In genomic region chr10:3666525-3667302, GRCh38 we compare ENCODE assay signal across 9 cellular contexts.
DNase-seq lines count a peak whose midpoint lies in the region; ATAC-seq, FAIRE-seq and TF ChIP-seq lines count a peak whose summit lies in the region.
"Had no signal": no experiment of that assay in that cellular context is flagged by ENCODE, and none has a peak within 500 bp of the region (broad histone marks: within the 10 kb centered on the region; RNA-seq: fewer than 3 reads in every experiment).

No MANE protein-coding gene starts in this region.

- H3K79me1 ChIP-seq in H1 (ENCODE audit: low read depth, low read length), result no peaks in the 10 kb centered on the region

- no peak overlapping the region for H3K18ac ChIP-seq in H1 (ENCODE audit: extremely low read depth, low read length)

- no peak overlapping the region for H4K91ac ChIP-seq in H1 (replicated peaks; ENCODE audit: insufficient read length, low read length)

- H3K36me3 ChIP-seq in H1 (ENCODE audit: control insufficient read depth in 2 of 4, insufficient read depth in 4 of 4, low read length in 3 of 4) (no peaks in the 10 kb centered on the region), esophagus squamous epithelium (no peaks in the 10 kb centered on the region)

- no peaks in the 10 kb centered on the region for H3K23me2 ChIP-seq in H1 (ENCODE audit: low read depth, low read length)

- H3K4me3 ChIP-seq in H1 (ENCODE audit: extremely low read depth in 1 of 4, insufficient read depth in 2 of 4, low read depth in 3 of 4, low read length in 4 of 4), result no peak overlapping the region
- no peak overlapping the region for H3K4me3 ChIP-seq in esophagus squamous epithelium

- H3K9me3 Mint-ChIP-seq in activated CD4-positive, alpha-beta T cell treated with anti-CD3 and anti-CD28 coated beads, Interleukin-2, amount 10 ng/mL, durations not matched to agents 7 days and 5 days, result no peaks in the 10 kb centered on the region

- H2BK120ac ChIP-seq in H1 (replicated peaks; ENCODE audit: low read depth, low read length), result no peak overlapping the region

- TF ChIP-seq POLR2A in H1 (IDR thresholded peaks at IDR 0.05; ENCODE audit: control extremely low read depth in 1 of 2, low read depth in 2 of 2, low read length in 2 of 2), result no peak
- no peak for TF ChIP-seq POLR2A in esophagus squamous epithelium (IDR thresholded peaks at IDR 0.05)

- H4K20me1 ChIP-seq in H1 (replicated peaks in 1 of 2; ENCODE audit: control insufficient read depth in 1 of 2, insufficient read depth in 2 of 2, low read length in 2 of 2), result no peaks in the 10 kb centered on the region

- H3K4me3 Mint-ChIP-seq in activated CD4-positive, alpha-beta T cell treated with anti-CD3 and anti-CD28 coated beads, Interleukin-2, amount 10 ng/mL, durations not matched to agents 7 days and 5 days, result peak overlapping the region; percentile 82

- 92% methylated on average over 14 of the region's 14 CpGs; no CpG with 5 or more reads in 1 of the 2 experiments for WGBS in H1 (ENCODE audit: extremely low coverage in 1 of 2, insufficient coverage in 1 of 2, insufficient read length in 1 of 2, insufficient replicate concordance in 2 of 2, low coverage in 1 of 2, low lambda C conversion rate in 2 of 2, missing lambda C conversion rate in 1 of 2), 2 experiments
- 71 to 74% methylated on average over 11 to 14 of the region's 14 CpGs for WGBS in esophagus squamous epithelium, 2 donors

- no peak overlapping the region; the same call in 1 of the 2 replicates for H2BK15ac ChIP-seq in H1 (ENCODE audit: low read length)

- no peaks in the 10 kb centered on the region for H3K79me2 ChIP-seq in H1 (ENCODE audit: control insufficient read depth in 1 of 2, insufficient read depth in 2 of 2, low read length in 2 of 2)

- no peak for TF ChIP-seq EP300 in H1 (IDR thresholded peaks at IDR 0.05; ENCODE audit: borderline replicate concordance in 1 of 2, low read depth in 2 of 2, low read length in 2 of 2)

- H4K8ac ChIP-seq in H1 (ENCODE audit: extremely low read depth, insufficient read depth, low read length), result no peak overlapping the region

- H3K27ac ChIP-seq in H1 (ENCODE audit: low read depth, low read length) (no peak overlapping the region), esophagus squamous epithelium (no peak overlapping the region)

- no peak overlapping the region for H4K5ac ChIP-seq in H1 (ENCODE audit: insufficient read length, low read depth, low read length)

- H3K4me2 ChIP-seq in H1 (ENCODE audit: insufficient read depth in 1 of 2, low read depth in 2 of 2, low read length in 2 of 2), result no peak overlapping the region

- H3K4me1 Mint-ChIP-seq in activated CD4-positive, alpha-beta T cell treated with anti-CD3 and anti-CD28 coated beads, Interleukin-2, amount 10 ng/mL, durations not matched to agents 7 days and 5 days, result peaks cover 45% of the 10 kb centered on the region

- no peak overlapping the region for H3K56ac ChIP-seq in H1 (replicated peaks; ENCODE audit: insufficient read length, low read depth, low read length)

- POLR2A ChIA-PET in activated CD4-positive, alpha-beta T cell treated with anti-CD3 and anti-CD28 coated beads, Interleukin-2, amount 10 ng/mL, durations not matched to agents 7 days and 5 days (lab: Charles Lee), result interaction anchor here (0.9 kb wide), 1 partner anchor 91 kb away, joined by 3 read pairs; no protein-coding TSS in a partner anchor
- POLR2A ChIA-PET in H1 (lab: Charles Lee; ENCODE audit: partially characterized antibody), result interaction anchor here (1.0 kb wide), 1 partner anchor 119 kb away, joined by 3 read pairs; the partner anchor contains the start of gene KLF6

- no peak overlapping the region for H2BK5ac ChIP-seq in H1 (ENCODE audit: low read depth, low read length)

- H3K27me3 ChIP-seq in H1 (replicated peaks in 1 of 4; ENCODE audit: control insufficient read depth in 3 of 4, extremely low read depth in 1 of 4, insufficient read depth in 3 of 4, low read length in 3 of 4) (peaks cover 0 to 5% (median 0%) of the 10 kb centered on the region in 4 experiments; a peak in 2 of 7 replicates), esophagus squamous epithelium (no peaks in the 10 kb centered on the region)

- no peak for ATAC-seq in GM21786 (IDR thresholded peaks at IDR 0.05; ENCODE audit: unreplicated experiment)

- H3K36me3 Mint-ChIP-seq in activated CD4-positive, alpha-beta T cell treated with anti-CD3 and anti-CD28 coated beads, Interleukin-2, amount 10 ng/mL, durations not matched to agents 7 days and 5 days (ENCODE audit: low read depth), result peaks cover 4% of the 10 kb centered on the region

- TF ChIP-seq CTCF in H1 (IDR thresholded peaks at IDR 0.05; ENCODE audit: control extremely low read depth in 1 of 3, insufficient read depth in 1 of 3, low read depth in 1 of 3, low read length in 3 of 3) (no peak), esophagus squamous epithelium (IDR thresholded peaks at IDR 0.05) (no peak)

- TF ChIP-seq RAD21 in H1 (IDR thresholded peaks at IDR 0.05 in 1 of 2, conservative IDR thresholded peaks at IDR 0.05 in 1 of 2; ENCODE audit: low read depth in 2 of 2, low read length in 2 of 2), result no peak

- H3K4me1 ChIP-seq in H1 (replicated peaks in 1 of 4; ENCODE audit: control insufficient read depth in 3 of 4, insufficient read depth in 4 of 4, low read length in 3 of 4) (peaks cover 0 to 2% (median 0%) of the 10 kb centered on the region in 4 experiments; a peak in 3 of 7 replicates), esophagus squamous epithelium (peaks cover 0 to 14% (median 0%) of the 10 kb centered on the region in 3 donors)

- no peaks in the 10 kb centered on the region for H3K27me3 Mint-ChIP-seq in activated CD4-positive, alpha-beta T cell treated with anti-CD3 and anti-CD28 coated beads, Interleukin-2, amount 10 ng/mL, durations not matched to agents 7 days and 5 days

- peak overlapping the region; percentile 65; the same call in 1 of the 2 replicates for H2AK5ac ChIP-seq in H1 (ENCODE audit: low read depth, low read length)

- FAIRE-seq in H1 (lab: Jason Lieb, UNC), result no peak

- peak overlapping the region; percentile 84; the same call in 1 of the 2 replicates for H2BK12ac ChIP-seq in H1 (ENCODE audit: low read depth, low read length)

- peak; percentile 75 to 78 for DNase-seq in Kasumi-1 (lab: John Stamatoyannopoulos, UW)
- peak; percentile 45 for DNase-seq in activated CD4-positive, alpha-beta T cell treated with anti-CD3 and anti-CD28 coated beads, Interleukin-2, amount 10 ng/mL, durations not matched to agents 7 days and 5 days
- no peak for DNase-seq in H1 (ENCODE audit: low read depth in 1 of 2, low spot score in 2 of 2)
- peak; percentile 47 to 58 for DNase-seq in stimulated activated CD8-positive, alpha-beta memory T cell treated with anti-CD3 and anti-CD28 coated beads, Interleukin-15, amount 100 ng/mL, for 4 hours (ENCODE audit: low read depth in 2 of 2)
- DNase-seq in islet precursor cell, result no peak
- no peak for DNase-seq in esophagus squamous epithelium (lab: John Stamatoyannopoulos, UW)
- no peak for DNase-seq in GM19238 (ENCODE audit: insufficient read length, low spot score)
- DNase-seq: H7 had no signal

- no peak overlapping the region for H3K4ac ChIP-seq in H1 (replicated peaks; ENCODE audit: insufficient read length, low read depth, low read length)

- H3K14ac ChIP-seq in H1 (ENCODE audit: insufficient read length), result no peak overlapping the region

- intact Hi-C loops in esophagus squamous epithelium (cut with DNase I), result no loop called here

- 0 out of 2 replicates have a peak overlapping the region, but pooled peaks have one; percentile 76 for H2AFZ ChIP-seq in H1 (ENCODE audit: low read length)

- no peak overlapping the region for H3K23ac ChIP-seq in H1 (ENCODE audit: insufficient read length)

- no peak overlapping the region for H2BK20ac ChIP-seq in H1 (ENCODE audit: low read length)

- H3K9me3 ChIP-seq in H1 (ENCODE audit: insufficient read depth in 2 of 2, low read depth in 1 of 2, low read length in 1 of 2), result no peaks in the 10 kb centered on the region
- no peaks in the 10 kb centered on the region for H3K9me3 ChIP-seq in esophagus squamous epithelium

- H3K27ac Mint-ChIP-seq in activated CD4-positive, alpha-beta T cell treated with anti-CD3 and anti-CD28 coated beads, Interleukin-2, amount 10 ng/mL, durations not matched to agents 7 days and 5 days, result peak overlapping the region; percentile 98

- CTCF ChIA-PET in activated CD4-positive, alpha-beta T cell treated with anti-CD3 and anti-CD28 coated beads, Interleukin-2, amount 10 ng/mL, durations not matched to agents 7 days and 5 days (lab: Charles Lee), result interaction anchor here (0.6 to 1.3 kb wide), 2 partner anchors 40 to 110 kb away, joined by 3 read pairs; no protein-coding TSS in a partner anchor
- CTCF ChIA-PET in H1 (lab: Charles Lee; ENCODE audit: partially characterized antibody), result interaction anchor here (1.1 kb wide), 1 partner anchor 153 kb away, joined by 3 read pairs; no protein-coding TSS in a partner anchor

- no peak overlapping the region for H3K9ac ChIP-seq in H1 (replicated peaks in 1 of 4; ENCODE audit: extremely low read depth in 1 of 4, low read depth in 3 of 4, low read length in 3 of 4)

TF ChIP-seq in H1, 55 proteins besides CTCF, POLR2A, EP300 and RAD21:
- TF ChIP-seq SP4 (IDR thresholded peaks at IDR 0.05; ENCODE audit: low read length) (no peak), RXRA (IDR thresholded peaks at IDR 0.05; ENCODE audit: insufficient read depth, low read depth, low read length) (no peak), SRF (IDR thresholded peaks at IDR 0.05; ENCODE audit: low read depth, low read length) (no peak), GTF2F1 (IDR thresholded peaks at IDR 0.05; ENCODE audit: borderline replicate concordance, low read depth, low read length) (no peak)
- TF ChIP-seq, protein P1, sequence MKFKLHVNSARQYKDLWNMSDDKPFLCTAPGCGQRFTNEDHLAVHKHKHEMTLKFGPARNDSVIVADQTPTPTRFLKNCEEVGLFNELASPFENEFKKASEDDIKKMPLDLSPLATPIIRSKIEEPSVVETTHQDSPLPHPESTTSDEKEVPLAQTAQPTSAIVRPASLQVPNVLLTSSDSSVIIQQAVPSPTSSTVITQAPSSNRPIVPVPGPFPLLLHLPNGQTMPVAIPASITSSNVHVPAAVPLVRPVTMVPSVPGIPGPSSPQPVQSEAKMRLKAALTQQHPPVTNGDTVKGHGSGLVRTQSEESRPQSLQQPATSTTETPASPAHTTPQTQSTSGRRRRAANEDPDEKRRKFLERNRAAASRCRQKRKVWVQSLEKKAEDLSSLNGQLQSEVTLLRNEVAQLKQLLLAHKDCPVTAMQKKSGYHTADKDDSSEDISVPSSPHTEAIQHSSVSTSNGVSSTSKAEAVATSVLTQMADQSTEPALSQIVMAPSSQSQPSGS (IDR thresholded peaks at IDR 0.05; ENCODE audit: low read length), result no peak

Comparison
In these comparisons a context has a peak if more than half of its experiments do, and no peak if none do; other contexts are left out.
1. DNase-seq: peak in Kasumi-1 (2 of 2), activated CD4-positive, alpha-beta T cell treated with anti-CD3 and anti-CD28 coated beads, Interleukin-2, amount 10 ng/mL, durations not matched to agents 7 days and 5 days (single experiment) and stimulated activated CD8-positive, alpha-beta memory T cell treated with anti-CD3 and anti-CD28 coated beads, Interleukin-15, amount 100 ng/mL, for 4 hours (2 of 2); none in H1 (0 of 2), islet precursor cell (single experiment), esophagus squamous epithelium (single experiment) and GM19238 (single experiment).